18 cellular contexts compared by ENCODE assay signal in the genomic region with DNA sequence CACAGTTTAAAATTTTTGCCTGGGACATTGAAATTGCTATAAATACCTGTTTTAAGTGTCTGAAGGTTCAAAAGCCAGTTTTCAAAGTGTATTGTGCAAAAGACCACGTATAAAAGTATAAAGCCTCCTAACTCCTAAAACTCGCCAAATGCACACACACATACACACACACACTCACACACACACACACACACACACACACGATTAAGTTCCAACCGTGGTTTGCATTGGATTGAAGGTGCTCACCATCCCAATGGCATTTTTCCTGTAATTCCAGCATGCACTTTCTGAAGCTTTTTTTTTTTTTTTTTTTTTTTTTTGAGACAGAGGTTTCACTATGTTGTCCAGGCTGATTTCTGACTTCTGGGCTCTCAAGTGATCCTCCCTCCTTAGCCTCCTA.
"Had no signal": no experiment of that assay in that cellular context is flagged by ENCODE, and none has a peak within 500 bp of the region (broad histone marks: within the 10 kb centered on the region; RNA-seq: fewer than 3 reads in every experiment).

No MANE protein-coding gene starts in this region.

- H3K36me3 ChIP-seq: gastrocnemius medialis, heart right ventricle, pancreas, right lobe of liver, spleen, tibial nerve had no signal

- DNase-seq: effector memory CD4-positive, alpha-beta T cell; gastrocnemius medialis; heart right ventricle; hypothalamus; islet precursor cell; occipital lobe; pancreas; right lobe of liver; spleen; stimulated activated CD4-positive, alpha-beta T cell treated with anti-CD3 and anti-CD28 coated beads, Interleukin-15, amount 100 ng/mL, for 24 hours; stimulated activated CD4-positive, alpha-beta T cell treated with anti-CD3 and anti-CD28 coated beads, Interleukin-1b, Interleukin-23, amount 100 ng/mL, for 48 hours; stimulated activated CD4-positive, alpha-beta T cell treated with anti-CD3 and anti-CD28 coated beads, Interleukin-4, amount 100 ng/mL, for 24 hours; testis had no signal

- H3K4me3 ChIP-seq: gastrocnemius medialis, heart right ventricle, pancreas, right lobe of liver, spleen, testis, tibial nerve had no signal

- H3K27me3 ChIP-seq: pancreas, testis, tibial nerve had no signal

- ATAC-seq: esophagus mucosa; gastrocnemius medialis; heart right ventricle; left lobe of liver; natural killer cell treated with Interleukin-12 subunit alpha and Interleukin-12 subunit beta and Interleukin-15 and Interleukin-18, amount 100 ng/mL, for 72 hours; pancreas; right lobe of liver; stimulated activated memory B cell treated with anti-CD40 and anti-IgM and Interleukin-4, amounts not matched to agents 10 μg/mL and 1 μg/mL and 100 μg/mL, for 72 hours had no signal

- H3K9me3 ChIP-seq: gastrocnemius medialis, heart right ventricle, pancreas, right lobe of liver, spleen, testis, tibial nerve had no signal

- H3K27ac ChIP-seq: gastrocnemius medialis, heart right ventricle, pancreas, right lobe of liver, spleen, testis, tibial nerve had no signal
